Comparison of ENCODE assay signal across 36 cellular contexts in genomic region chr11:46776878-46777277, GRCh38. TPM values are rescaled to one million over a fixed set of nuclear protein-coding genes. Genes with fewer than 3 reads are reported as not detected.
"Had no signal": no experiment of that assay in that cellular context is flagged by ENCODE, and none has a peak within 500 bp of the region (broad histone marks: within the 10 kb centered on the region; RNA-seq: fewer than 3 reads in every experiment).

No MANE protein-coding gene starts in this region.

- H3K4me3 ChIP-seq: adrenal gland, body of pancreas, breast epithelium had no signal

- H3K27ac ChIP-seq: adrenal gland, body of pancreas, brain microvascular endothelial cell, breast epithelium, VCaP had no signal

- H3K36me3 ChIP-seq: breast epithelium had no signal

- H3K4me1 ChIP-seq: adrenal gland, body of pancreas, breast epithelium had no signal

- H3K9me3 ChIP-seq: adrenal gland, body of pancreas, breast epithelium had no signal

- ATAC-seq: activated CD8-positive, alpha-beta T cell treated with anti-CD3 and anti-CD28 coated beads for 36 hours; activated naive CD4-positive, alpha-beta T cell treated with anti-CD3 and anti-CD28 coated beads, Interleukin-2, amount 50 U/mL, for 72 hours; activated T-cell treated with anti-CD3 and anti-CD28 coated beads, Interleukin-2, amount 50 U/mL, for 4 hours; activated T-cell treated with anti-CD3 and anti-CD28 coated beads, Interleukin-2, amount 50 U/mL, for 72 hours; activated T-helper 17 cell treated with anti-CD3 and anti-CD28 coated beads, Interleukin-2, amount 50 U/mL, for 72 hours; body of pancreas had no signal

- DNase-seq: activated B cell treated with CpG ODN at 0.5 μM for 24 hours; activated CD4-positive, alpha-beta memory T cell treated with anti-CD3 and anti-CD28 coated beads for 36 hours; activated CD4-positive, alpha-beta T cell treated with anti-CD3 and anti-CD28 coated beads for 4 hours; activated CD4-positive, alpha-beta T cell treated with anti-CD3 and anti-CD28 coated beads, Interleukin-2, amount 10 ng/mL, durations not matched to agents 24 days and 14 days; activated CD4-positive, alpha-beta T cell treated with anti-CD3 and anti-CD28 coated beads, Interleukin-2, amount 50 U/mL, for 1 hour; activated CD4-positive, alpha-beta T cell treated with anti-CD3 and anti-CD28 coated beads, Interleukin-2, amount 50 U/mL, for 4 hours; activated CD4-positive, CD25-positive, alpha-beta regulatory T cell treated with anti-CD3 and anti-CD28 coated beads, Interleukin-2, amount 50 U/mL, for 72 hours; activated CD8-positive, alpha-beta memory T cell treated with anti-CD3 and anti-CD28 coated beads, Interleukin-2, amount 50 U/mL, for 4 hours; activated CD8-positive, alpha-beta T cell treated with anti-CD3 and anti-CD28 coated beads for 36 hours; activated effector memory CD4-positive, alpha-beta T cell treated with anti-CD3 and anti-CD28 coated beads, Interleukin-2, amount 50 U/mL, for 16 hours; activated gamma-delta T cell treated with Interleukin-2 at 50 U/mL for 16 hours; activated naive CD4-positive, alpha-beta T cell; activated naive CD4-positive, alpha-beta T cell treated with anti-CD3 and anti-CD28 coated beads for 36 hours; activated naive CD4-positive, alpha-beta T cell treated with anti-CD3 and anti-CD28 coated beads, Interleukin-2, amount 50 U/mL, for 16 hours; activated naive CD8-positive, alpha-beta T cell treated with anti-CD3 and anti-CD28 coated beads for 36 hours; activated T-cell treated with anti-CD3 and anti-CD28 coated beads for 4 hours; activated T-cell treated with anti-CD3 and anti-CD28 coated beads, Interleukin-2, amount 50 U/mL, for 1 hour; activated T-cell treated with anti-CD3 and anti-CD28 coated beads, Interleukin-2, amount 50 U/mL, for 4 hours; activated T-cell treated with anti-CD3 and anti-CD28 coated beads, Interleukin-2, amount 50 U/mL, for 72 hours; adrenal gland; amniotic stem cell; aorta; body of pancreas; brain microvascular endothelial cell; central memory CD4-positive, alpha-beta T cell; T-helper 2 cell; T-helper 9 cell had no signal

- H3K27me3 ChIP-seq: adrenal gland, body of pancreas, brain microvascular endothelial cell, breast epithelium had no signal

- FAIRE-seq: astrocyte, TTC549 had no signal

RNA-seq across cellular contexts. Expression of gene F2, which starts 57.9 kb away (rescaled TPM):
- total RNA-seq: activated B cell treated with CpG ODN at 0.5 μM for 24 hours; activated CD8-positive, alpha-beta memory T cell treated with anti-CD3 and anti-CD28 coated beads for 36 hours; activated CD8-positive, alpha-beta T cell treated with anti-CD3 and anti-CD28 coated beads for 36 hours; activated naive CD4-positive, alpha-beta T cell treated with anti-CD3 and anti-CD28 coated beads for 36 hours; activated naive CD4-positive, alpha-beta T cell treated with anti-CD3 and anti-CD28 coated beads, Interleukin-2, amount 50 U/mL, for 72 hours; activated naive CD8-positive, alpha-beta T cell treated with anti-CD3 and anti-CD28 coated beads for 36 hours; activated T-cell treated with anti-CD3 and anti-CD28 coated beads, Interleukin-2, amount 50 U/mL, for 72 hours; activated T-helper 1 cell treated with anti-CD3 and anti-CD28 coated beads, Interleukin-12 subunit alpha, Interleukin-12 subunit beta, Interleukin-2, Interleukin-4 antibody, amounts not matched to agents 30 ng/mL and 10 ng/mL and 1 ng/mL, durations not matched to agents 14 hours and 24 hours and 36 hours; activated T-helper 17 cell treated with anti-CD3 and anti-CD28 coated beads, Interleukin-2, amount 50 U/mL, for 72 hours; body of pancreas; breast epithelium; cardiac septum had no signal
- polyA plus RNA-seq: adrenal gland had no signal
